Comparison of ENCODE assay signal across 1 cellular context in the genomic region with DNA sequence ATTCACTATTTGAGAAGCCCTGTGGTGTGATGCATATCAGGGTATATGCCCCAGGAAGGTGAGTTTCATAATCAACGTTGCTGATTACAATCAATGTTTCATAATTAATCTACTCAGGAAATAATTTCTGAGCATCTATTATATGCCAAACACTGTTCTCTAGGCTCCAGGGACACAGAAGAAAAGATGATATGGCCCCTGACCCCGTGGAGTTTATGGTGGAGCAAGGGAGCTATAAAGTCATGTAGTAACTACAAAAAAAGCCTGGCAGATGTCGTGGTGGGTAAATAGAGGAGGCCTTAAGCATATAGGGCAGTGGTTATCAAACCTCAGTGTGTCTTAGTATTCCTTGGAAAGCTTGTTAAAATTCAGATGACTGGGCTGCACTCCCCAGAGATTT.
A peak's percentile ranks its signal among the peaks of the same experiment; 100 is the strongest.
TF ChIP-seq lines count a peak whose summit lies in the region.

No MANE protein-coding gene starts in this region.

TF ChIP-seq in HepG2, 621 proteins besides CTCF, POLR2A, EP300 and RAD21 (continued from another document and continues in another):
- TF ChIP-seq, protein P1, sequence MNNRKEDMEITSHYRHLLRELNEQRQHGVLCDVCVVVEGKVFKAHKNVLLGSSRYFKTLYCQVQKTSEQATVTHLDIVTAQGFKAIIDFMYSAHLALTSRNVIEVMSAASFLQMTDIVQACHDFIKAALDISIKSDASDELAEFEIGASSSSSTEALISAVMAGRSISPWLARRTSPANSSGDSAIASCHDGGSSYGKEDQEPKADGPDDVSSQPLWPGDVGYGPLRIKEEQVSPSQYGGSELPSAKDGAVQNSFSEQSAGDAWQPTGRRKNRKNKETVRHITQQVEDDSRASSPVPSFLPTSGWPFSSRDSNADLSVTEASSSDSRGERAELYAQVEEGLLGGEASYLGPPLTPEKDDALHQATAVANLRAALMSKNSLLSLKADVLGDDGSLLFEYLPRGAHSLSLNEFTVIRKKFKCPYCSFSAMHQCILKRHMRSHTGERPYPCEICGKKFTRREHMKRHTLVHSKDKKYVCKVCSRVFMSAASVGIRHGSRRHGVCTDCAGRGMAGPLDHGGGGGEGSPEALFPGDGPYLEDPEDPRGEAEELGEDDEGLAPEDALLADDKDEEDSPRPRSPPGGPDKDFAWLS (CRISPR knock-in tag; IDR thresholded peaks at IDR 0.05; ENCODE audit: borderline replicate concordance) = 0 out of 2 replicates have a peak, but pooled peaks have one; percentile 37
- TF ChIP-seq, protein P2, sequence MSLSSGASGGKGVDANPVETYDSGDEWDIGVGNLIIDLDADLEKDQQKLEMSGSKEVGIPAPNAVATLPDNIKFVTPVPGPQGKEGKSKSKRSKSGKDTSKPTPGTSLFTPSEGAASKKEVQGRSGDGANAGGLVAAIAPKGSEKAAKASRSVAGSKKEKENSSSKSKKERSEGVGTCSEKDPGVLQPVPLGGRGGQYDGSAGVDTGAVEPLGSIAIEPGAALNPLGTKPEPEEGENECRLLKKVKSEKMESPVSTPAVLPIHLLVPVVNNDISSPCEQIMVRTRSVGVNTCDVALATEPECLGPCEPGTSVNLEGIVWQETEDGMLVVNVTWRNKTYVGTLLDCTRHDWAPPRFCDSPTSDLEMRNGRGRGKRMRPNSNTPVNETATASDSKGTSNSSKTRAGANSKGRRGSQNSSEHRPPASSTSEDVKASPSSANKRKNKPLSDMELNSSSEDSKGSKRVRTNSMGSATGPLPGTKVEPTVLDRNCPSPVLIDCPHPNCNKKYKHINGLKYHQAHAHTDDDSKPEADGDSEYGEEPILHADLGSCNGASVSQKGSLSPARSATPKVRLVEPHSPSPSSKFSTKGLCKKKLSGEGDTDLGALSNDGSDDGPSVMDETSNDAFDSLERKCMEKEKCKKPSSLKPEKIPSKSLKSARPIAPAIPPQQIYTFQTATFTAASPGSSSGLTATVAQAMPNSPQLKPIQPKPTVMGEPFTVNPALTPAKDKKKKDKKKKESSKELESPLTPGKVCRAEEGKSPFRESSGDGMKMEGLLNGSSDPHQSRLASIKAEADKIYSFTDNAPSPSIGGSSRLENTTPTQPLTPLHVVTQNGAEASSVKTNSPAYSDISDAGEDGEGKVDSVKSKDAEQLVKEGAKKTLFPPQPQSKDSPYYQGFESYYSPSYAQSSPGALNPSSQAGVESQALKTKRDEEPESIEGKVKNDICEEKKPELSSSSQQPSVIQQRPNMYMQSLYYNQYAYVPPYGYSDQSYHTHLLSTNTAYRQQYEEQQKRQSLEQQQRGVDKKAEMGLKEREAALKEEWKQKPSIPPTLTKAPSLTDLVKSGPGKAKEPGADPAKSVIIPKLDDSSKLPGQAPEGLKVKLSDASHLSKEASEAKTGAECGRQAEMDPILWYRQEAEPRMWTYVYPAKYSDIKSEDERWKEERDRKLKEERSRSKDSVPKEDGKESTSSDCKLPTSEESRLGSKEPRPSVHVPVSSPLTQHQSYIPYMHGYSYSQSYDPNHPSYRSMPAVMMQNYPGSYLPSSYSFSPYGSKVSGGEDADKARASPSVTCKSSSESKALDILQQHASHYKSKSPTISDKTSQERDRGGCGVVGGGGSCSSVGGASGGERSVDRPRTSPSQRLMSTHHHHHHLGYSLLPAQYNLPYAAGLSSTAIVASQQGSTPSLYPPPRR (CRISPR knock-in tag; IDR thresholded peaks at IDR 0.05; ENCODE audit: borderline replicate concordance) = no peak
- no peak for TF ChIP-seq ATAD3A (CRISPR knock-in tag; IDR thresholded peaks at IDR 0.05)
- TF ChIP-seq ZNF256 (CRISPR knock-in tag; conservative IDR thresholded peaks at IDR 0.05) = no peak
- no peak for TF ChIP-seq ZNF670 (CRISPR knock-in tag; IDR thresholded peaks at IDR 0.05; ENCODE audit: borderline replicate concordance)
- 0 out of 2 replicates have a peak, but pooled peaks have one; percentile 53 for TF ChIP-seq ZSCAN22 (CRISPR knock-in tag; IDR thresholded peaks at IDR 0.05)
- TF ChIP-seq ZNF337 (CRISPR knock-in tag; IDR thresholded peaks at IDR 0.05; ENCODE audit: borderline replicate concordance, low read depth) = no peak
- TF ChIP-seq, protein P3, sequence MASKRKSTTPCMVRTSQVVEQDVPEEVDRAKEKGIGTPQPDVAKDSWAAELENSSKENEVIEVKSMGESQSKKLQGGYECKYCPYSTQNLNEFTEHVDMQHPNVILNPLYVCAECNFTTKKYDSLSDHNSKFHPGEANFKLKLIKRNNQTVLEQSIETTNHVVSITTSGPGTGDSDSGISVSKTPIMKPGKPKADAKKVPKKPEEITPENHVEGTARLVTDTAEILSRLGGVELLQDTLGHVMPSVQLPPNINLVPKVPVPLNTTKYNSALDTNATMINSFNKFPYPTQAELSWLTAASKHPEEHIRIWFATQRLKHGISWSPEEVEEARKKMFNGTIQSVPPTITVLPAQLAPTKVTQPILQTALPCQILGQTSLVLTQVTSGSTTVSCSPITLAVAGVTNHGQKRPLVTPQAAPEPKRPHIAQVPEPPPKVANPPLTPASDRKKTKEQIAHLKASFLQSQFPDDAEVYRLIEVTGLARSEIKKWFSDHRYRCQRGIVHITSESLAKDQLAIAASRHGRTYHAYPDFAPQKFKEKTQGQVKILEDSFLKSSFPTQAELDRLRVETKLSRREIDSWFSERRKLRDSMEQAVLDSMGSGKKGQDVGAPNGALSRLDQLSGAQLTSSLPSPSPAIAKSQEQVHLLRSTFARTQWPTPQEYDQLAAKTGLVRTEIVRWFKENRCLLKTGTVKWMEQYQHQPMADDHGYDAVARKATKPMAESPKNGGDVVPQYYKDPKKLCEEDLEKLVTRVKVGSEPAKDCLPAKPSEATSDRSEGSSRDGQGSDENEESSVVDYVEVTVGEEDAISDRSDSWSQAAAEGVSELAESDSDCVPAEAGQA (IDR thresholded peaks at IDR 0.05; ENCODE audit: low read depth) = no peak
- TF ChIP-seq, protein P3 (CRISPR knock-in tag; IDR thresholded peaks at IDR 0.05; ENCODE audit: borderline replicate concordance) = no peak
- no peak for TF ChIP-seq HOXA7 (CRISPR knock-in tag; IDR thresholded peaks at IDR 0.05)
- TF ChIP-seq, protein P4, sequence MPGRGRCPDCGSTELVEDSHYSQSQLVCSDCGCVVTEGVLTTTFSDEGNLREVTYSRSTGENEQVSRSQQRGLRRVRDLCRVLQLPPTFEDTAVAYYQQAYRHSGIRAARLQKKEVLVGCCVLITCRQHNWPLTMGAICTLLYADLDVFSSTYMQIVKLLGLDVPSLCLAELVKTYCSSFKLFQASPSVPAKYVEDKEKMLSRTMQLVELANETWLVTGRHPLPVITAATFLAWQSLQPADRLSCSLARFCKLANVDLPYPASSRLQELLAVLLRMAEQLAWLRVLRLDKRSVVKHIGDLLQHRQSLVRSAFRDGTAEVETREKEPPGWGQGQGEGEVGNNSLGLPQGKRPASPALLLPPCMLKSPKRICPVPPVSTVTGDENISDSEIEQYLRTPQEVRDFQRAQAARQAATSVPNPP (CRISPR knock-in tag; IDR thresholded peaks at IDR 0.05) = no peak
- TF ChIP-seq ZNF552 (CRISPR knock-in tag; IDR thresholded peaks at IDR 0.05; ENCODE audit: borderline replicate concordance) = no peak
- no peak for TF ChIP-seq KMT2A (CRISPR knock-in tag; IDR thresholded peaks at IDR 0.05)
- TF ChIP-seq, protein P5, sequence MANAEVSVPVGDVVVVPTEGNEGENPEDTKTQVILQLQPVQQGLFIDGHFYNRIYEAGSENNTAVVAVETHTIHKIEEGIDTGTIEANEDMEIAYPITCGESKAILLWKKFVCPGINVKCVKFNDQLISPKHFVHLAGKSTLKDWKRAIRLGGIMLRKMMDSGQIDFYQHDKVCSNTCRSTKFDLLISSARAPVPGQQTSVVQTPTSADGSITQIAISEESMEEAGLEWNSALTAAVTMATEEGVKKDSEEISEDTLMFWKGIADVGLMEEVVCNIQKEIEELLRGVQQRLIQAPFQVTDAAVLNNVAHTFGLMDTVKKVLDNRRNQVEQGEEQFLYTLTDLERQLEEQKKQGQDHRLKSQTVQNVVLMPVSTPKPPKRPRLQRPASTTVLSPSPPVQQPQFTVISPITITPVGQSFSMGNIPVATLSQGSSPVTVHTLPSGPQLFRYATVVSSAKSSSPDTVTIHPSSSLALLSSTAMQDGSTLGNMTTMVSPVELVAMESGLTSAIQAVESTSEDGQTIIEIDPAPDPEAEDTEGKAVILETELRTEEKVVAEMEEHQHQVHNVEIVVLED (CRISPR knock-in tag; IDR thresholded peaks at IDR 0.05; ENCODE audit: borderline replicate concordance) = no peak
- TF ChIP-seq, protein P6, sequence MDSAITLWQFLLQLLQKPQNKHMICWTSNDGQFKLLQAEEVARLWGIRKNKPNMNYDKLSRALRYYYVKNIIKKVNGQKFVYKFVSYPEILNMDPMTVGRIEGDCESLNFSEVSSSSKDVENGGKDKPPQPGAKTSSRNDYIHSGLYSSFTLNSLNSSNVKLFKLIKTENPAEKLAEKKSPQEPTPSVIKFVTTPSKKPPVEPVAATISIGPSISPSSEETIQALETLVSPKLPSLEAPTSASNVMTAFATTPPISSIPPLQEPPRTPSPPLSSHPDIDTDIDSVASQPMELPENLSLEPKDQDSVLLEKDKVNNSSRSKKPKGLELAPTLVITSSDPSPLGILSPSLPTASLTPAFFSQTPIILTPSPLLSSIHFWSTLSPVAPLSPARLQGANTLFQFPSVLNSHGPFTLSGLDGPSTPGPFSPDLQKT (CRISPR knock-in tag; IDR thresholded peaks at IDR 0.05; ENCODE audit: borderline replicate concordance) = no peak
- no peak for TF ChIP-seq ZNF138 (CRISPR knock-in tag; IDR thresholded peaks at IDR 0.05; ENCODE audit: low read depth)
- no peak for TF ChIP-seq SNAPC2 (CRISPR knock-in tag; IDR thresholded peaks at IDR 0.05)
- TF ChIP-seq GATAD2A (CRISPR knock-in tag; IDR thresholded peaks at IDR 0.05) = no peak
- TF ChIP-seq ZNF629 (CRISPR knock-in tag; conservative IDR thresholded peaks at IDR 0.05) = no peak
- no peak for TF ChIP-seq ZNF232 (CRISPR knock-in tag; IDR thresholded peaks at IDR 0.05; ENCODE audit: borderline replicate concordance)
- TF ChIP-seq, protein P7, sequence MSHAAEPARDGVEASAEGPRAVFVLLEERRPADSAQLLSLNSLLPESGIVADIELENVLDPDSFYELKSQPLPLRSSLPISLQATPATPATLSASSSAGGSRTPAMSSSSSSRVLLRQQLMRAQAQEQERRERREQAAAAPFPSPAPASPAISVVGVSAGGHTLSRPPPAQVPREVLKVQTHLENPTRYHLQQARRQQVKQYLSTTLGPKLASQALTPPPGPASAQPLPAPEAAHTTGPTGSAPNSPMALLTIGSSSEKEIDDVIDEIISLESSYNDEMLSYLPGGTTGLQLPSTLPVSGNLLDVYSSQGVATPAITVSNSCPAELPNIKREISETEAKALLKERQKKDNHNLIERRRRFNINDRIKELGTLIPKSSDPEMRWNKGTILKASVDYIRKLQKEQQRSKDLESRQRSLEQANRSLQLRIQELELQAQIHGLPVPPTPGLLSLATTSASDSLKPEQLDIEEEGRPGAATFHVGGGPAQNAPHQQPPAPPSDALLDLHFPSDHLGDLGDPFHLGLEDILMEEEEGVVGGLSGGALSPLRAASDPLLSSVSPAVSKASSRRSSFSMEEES (CRISPR knock-in tag; IDR thresholded peaks at IDR 0.05) = no peak
- no peak for TF ChIP-seq CBFB (CRISPR knock-in tag; IDR thresholded peaks at IDR 0.05)
- peak; percentile 58; the same call in 1 of the 2 replicates for TF ChIP-seq ZSCAN29 (CRISPR knock-in tag; conservative IDR thresholded peaks at IDR 0.05)
- no peak for TF ChIP-seq ZNF30 (CRISPR knock-in tag; IDR thresholded peaks at IDR 0.05)
- no peak for TF ChIP-seq ZNF33A (CRISPR knock-in tag; IDR thresholded peaks at IDR 0.05; ENCODE audit: borderline replicate concordance)
- no peak for TF ChIP-seq ATM (IDR thresholded peaks at IDR 0.05; ENCODE audit: borderline replicate concordance)
- no peak for TF ChIP-seq WIZ (CRISPR knock-in tag; IDR thresholded peaks at IDR 0.05)
- TF ChIP-seq ZFP1 (CRISPR knock-in tag; IDR thresholded peaks at IDR 0.05) = no peak
- no peak for TF ChIP-seq PHF8 (CRISPR knock-in tag; IDR thresholded peaks at IDR 0.05)
- TF ChIP-seq ZNF101 (CRISPR knock-in tag; IDR thresholded peaks at IDR 0.05; ENCODE audit: borderline replicate concordance, low read depth) = 0 out of 2 replicates have a peak, but pooled peaks have one; percentile 48
- no peak for TF ChIP-seq THYN1 (CRISPR knock-in tag; IDR thresholded peaks at IDR 0.05; ENCODE audit: borderline replicate concordance, low read depth)
- TF ChIP-seq, protein P8, sequence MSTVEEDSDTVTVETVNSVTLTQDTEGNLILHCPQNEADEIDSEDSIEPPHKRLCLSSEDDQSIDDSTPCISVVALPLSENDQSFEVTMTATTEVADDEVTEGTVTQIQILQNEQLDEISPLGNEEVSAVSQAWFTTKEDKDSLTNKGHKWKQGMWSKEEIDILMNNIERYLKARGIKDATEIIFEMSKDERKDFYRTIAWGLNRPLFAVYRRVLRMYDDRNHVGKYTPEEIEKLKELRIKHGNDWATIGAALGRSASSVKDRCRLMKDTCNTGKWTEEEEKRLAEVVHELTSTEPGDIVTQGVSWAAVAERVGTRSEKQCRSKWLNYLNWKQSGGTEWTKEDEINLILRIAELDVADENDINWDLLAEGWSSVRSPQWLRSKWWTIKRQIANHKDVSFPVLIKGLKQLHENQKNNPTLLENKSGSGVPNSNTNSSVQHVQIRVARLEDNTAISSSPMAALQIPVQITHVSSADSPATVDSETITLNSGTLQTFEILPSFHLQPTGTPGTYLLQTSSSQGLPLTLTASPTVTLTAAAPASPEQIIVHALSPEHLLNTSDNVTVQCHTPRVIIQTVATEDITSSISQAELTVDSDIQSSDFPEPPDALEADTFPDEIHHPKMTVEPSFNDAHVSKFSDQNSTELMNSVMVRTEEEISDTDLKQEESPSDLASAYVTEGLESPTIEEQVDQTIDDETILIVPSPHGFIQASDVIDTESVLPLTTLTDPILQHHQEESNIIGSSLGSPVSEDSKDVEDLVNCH (CRISPR knock-in tag; IDR thresholded peaks at IDR 0.05) = 0 out of 2 replicates have a peak, but pooled peaks have one; percentile 38
- no peak for TF ChIP-seq SSRP1 (CRISPR knock-in tag; IDR thresholded peaks at IDR 0.05)
- TF ChIP-seq NFE2L1 (CRISPR knock-in tag; IDR thresholded peaks at IDR 0.05; ENCODE audit: borderline replicate concordance) = no peak
- TF ChIP-seq CREB1 (IDR thresholded peaks at IDR 0.05) = no peak
- TF ChIP-seq CREB1 (CRISPR knock-in tag; IDR thresholded peaks at IDR 0.05) = no peak
- TF ChIP-seq JUNB (CRISPR knock-in tag; IDR thresholded peaks at IDR 0.05; ENCODE audit: borderline replicate concordance) = no peak
- 0 out of 2 replicates have a peak, but pooled peaks have one; percentile 28 for TF ChIP-seq ZNF230 (CRISPR knock-in tag; IDR thresholded peaks at IDR 0.05)
